ENCODE assay signal across 1 cellular context in the genomic region with DNA sequence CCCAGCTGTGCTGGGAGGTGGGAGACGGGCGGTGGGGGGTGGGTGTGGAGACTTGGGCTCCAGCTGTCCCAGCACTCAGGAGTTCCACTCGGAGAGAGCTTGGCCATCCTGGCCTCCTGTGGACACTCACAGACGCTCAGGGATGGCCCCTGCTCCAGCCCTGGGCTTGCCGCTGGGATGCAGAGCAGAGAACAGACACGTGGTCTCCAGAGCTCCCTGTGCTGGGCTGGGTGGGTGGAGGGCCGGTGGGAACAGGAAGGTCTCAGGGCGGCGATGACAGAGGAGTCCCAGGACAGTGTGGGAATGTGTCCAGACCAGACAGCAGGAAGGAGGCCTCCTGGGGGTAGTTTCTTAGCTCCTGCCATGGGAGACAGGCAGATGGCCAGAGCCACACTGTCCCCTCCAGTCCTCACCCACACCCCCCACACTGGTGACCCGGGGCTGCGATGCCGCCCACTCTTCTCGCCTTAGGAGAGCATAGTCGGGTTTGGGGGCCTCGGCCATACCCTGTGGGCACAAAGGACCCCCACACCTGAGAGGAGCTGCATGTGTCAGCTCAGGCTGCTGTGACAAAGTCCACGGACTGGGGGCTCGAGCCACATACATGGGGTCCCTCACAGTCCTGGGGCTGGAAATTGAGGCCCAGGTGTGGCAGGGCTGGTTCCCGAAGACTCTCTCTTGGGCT.
TF ChIP-seq lines count a peak whose summit lies in the region.

No MANE protein-coding gene starts in this region.

TF ChIP-seq in H1, 55 proteins besides CTCF, POLR2A, EP300 and RAD21:
- TF ChIP-seq CHD2 (IDR thresholded peaks at IDR 0.05; ENCODE audit: low read length), result no peak
- TF ChIP-seq, protein P1, sequence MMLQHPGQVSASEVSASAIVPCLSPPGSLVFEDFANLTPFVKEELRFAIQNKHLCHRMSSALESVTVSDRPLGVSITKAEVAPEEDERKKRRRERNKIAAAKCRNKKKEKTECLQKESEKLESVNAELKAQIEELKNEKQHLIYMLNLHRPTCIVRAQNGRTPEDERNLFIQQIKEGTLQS (IDR thresholded peaks at IDR 0.05; ENCODE audit: insufficient read depth, low read depth, low read length), result no peak
